In genomic region chr20:45405566-45406259, GRCh38 we compare ENCODE assay signal across 9 cellular contexts. TPM values are rescaled to one million over a fixed set of nuclear protein-coding genes. Genes with fewer than 3 reads are reported as not detected.
DNase-seq lines count a peak whose midpoint lies in the region; ATAC-seq, FAIRE-seq and TF ChIP-seq lines count a peak whose summit lies in the region.
"Had no signal": no experiment of that assay in that cellular context is flagged by ENCODE, and none has a peak within 500 bp of the region (broad histone marks: within the 10 kb centered on the region; RNA-seq: fewer than 3 reads in every experiment).

No MANE protein-coding gene starts in this region.

- no peak for FAIRE-seq in kidney (lab: Jason Lieb, UNC)

- H3K27ac ChIP-seq in CD8-positive, alpha-beta T cell (ENCODE audit: low read depth, low read length), result no peak overlapping the region
- H3K27ac ChIP-seq in IMR-90 (ENCODE audit: insufficient read depth, low read length) (no peak overlapping the region; the same call in 1 of the 2 replicates), kidney (ENCODE audit: low read depth in 2 of 2, low read length in 2 of 2) (peak overlapping the region; percentile 63 to 83)

- CTCF ChIA-PET in CD8-positive, alpha-beta T cell (lab: Charles Lee), result interaction anchor here (5.0 to 5.9 kb wide), 2 partner anchors 31 to 43 kb away, joined by 26 to 36 read pairs; partner anchors contain the start of gene SYS1
- CTCF ChIA-PET in IMR-90 (lab: Yijun Ruan, JAX), result interaction anchor here (1.3 kb wide), 1 partner anchor 12 kb away, joined by 4 read pairs; no protein-coding TSS in a partner anchor

- no peak overlapping the region for H4K5ac ChIP-seq in IMR-90 (ENCODE audit: low read depth, low read length)

- peak overlapping the region; percentile 37 for H2AK9ac ChIP-seq in IMR-90 (replicated peaks; ENCODE audit: low read depth, low read length, poor library complexity)

- no peak for TF ChIP-seq POLR2A in IMR-90 (IDR thresholded peaks at IDR 0.05; ENCODE audit: low read depth, low read length)

- H3K4me1 Mint-ChIP-seq in CD8-positive, alpha-beta T cell (ENCODE audit: low read depth), result peaks cover 23% of the 10 kb centered on the region
- H3K4me1 Mint-ChIP-seq in brain, result peaks cover 20% of the 10 kb centered on the region
- H3K4me1 Mint-ChIP-seq in stimulated activated naive CD8-positive, alpha-beta T cell treated with anti-CD3 and anti-CD28 coated beads, Interleukin-15, Interleukin-2, amounts not matched to agents 100 ng/mL and 50 ng/mL, for 24 hours (ENCODE audit: low read depth), result peaks cover 37% of the 10 kb centered on the region

- intact Hi-C loops in CD8-positive, alpha-beta T cell (cut with DNase I, micrococcal nuclease), result loop anchor here (1.0 to 2.0 kb wide), 5 partner anchors 10 to 42 kb away; partner anchors contain the start of gene SYS1 (in 1 of the 2)
- intact Hi-C loops in IMR-90 (cut with micrococcal nuclease) (no loop called here), kidney (cut with DNase I) (no loop called here)

- H3K4me1 ChIP-seq in CD8-positive, alpha-beta T cell (ENCODE audit: insufficient read depth, low read length), result peaks cover 16% of the 10 kb centered on the region
- peaks cover 4% of the 10 kb centered on the region; the same call in 1 of the 2 replicates for H3K4me1 ChIP-seq in IMR-90 (ENCODE audit: control insufficient read depth, insufficient read depth, low read length)
- H3K4me1 ChIP-seq in kidney (ENCODE audit: control insufficient read depth in 1 of 2, insufficient read depth in 1 of 2, low read depth in 1 of 2, low read length in 2 of 2), result peaks cover 0 to 6% of the 10 kb centered on the region in 2 donors

- dilution Hi-C loops in IMR-90 (cut with HindIII; ENCODE audit: low sequenced_read_pairs, unreplicated experiment), result no loop called here

- no peak overlapping the region for H2AK5ac ChIP-seq in IMR-90 (ENCODE audit: low read depth, low read length)

- H3K4me2 ChIP-seq in IMR-90 (ENCODE audit: low read depth, low read length), result peak overlapping the region; percentile 88

- H3K27ac Mint-ChIP-seq in CD8-positive, alpha-beta T cell, result peak overlapping the region; percentile 62
- peak overlapping the region in 3 of 5 experiments; percentile 36 to 50 (median 38) for H3K27ac Mint-ChIP-seq in brain
- peak overlapping the region; percentile 52 for H3K27ac Mint-ChIP-seq in stimulated activated naive CD8-positive, alpha-beta T cell treated with anti-CD3 and anti-CD28 coated beads, Interleukin-15, Interleukin-2, amounts not matched to agents 100 ng/mL and 50 ng/mL, for 24 hours

- no peak overlapping the region for H3K56ac ChIP-seq in IMR-90 (ENCODE audit: extremely low read depth, insufficient read depth, low read length)

- H4K20me1 ChIP-seq in IMR-90 (ENCODE audit: insufficient read depth, low read length), result no peaks in the 10 kb centered on the region

- H2BK20ac ChIP-seq in IMR-90 (ENCODE audit: low read depth, low read length), result no peak overlapping the region

- no peak overlapping the region for H3K18ac ChIP-seq in IMR-90 (ENCODE audit: low read depth, low read length)

- H3K9me1 ChIP-seq in IMR-90 (ENCODE audit: insufficient read depth, low read length), result no peaks in the 10 kb centered on the region

- H3K36me3 Mint-ChIP-seq in CD8-positive, alpha-beta T cell, result peaks cover 13% of the 10 kb centered on the region
- peaks cover 33% of the 10 kb centered on the region for H3K36me3 Mint-ChIP-seq in brain
- H3K36me3 Mint-ChIP-seq in stimulated activated naive CD8-positive, alpha-beta T cell treated with anti-CD3 and anti-CD28 coated beads, Interleukin-15, Interleukin-2, amounts not matched to agents 100 ng/mL and 50 ng/mL, for 24 hours (ENCODE audit: low read depth), result peaks cover 21% of the 10 kb centered on the region

- H2AFZ ChIP-seq in IMR-90 (replicated peaks; ENCODE audit: low read length, poor library complexity), result peak overlapping the region; percentile 92

- H3K27me3 ChIP-seq in CD8-positive, alpha-beta T cell (ENCODE audit: insufficient read depth, low read length), result no peaks in the 10 kb centered on the region
- H3K27me3 ChIP-seq in IMR-90 (ENCODE audit: control insufficient read depth, insufficient read depth, low read length), result no peaks in the 10 kb centered on the region

- no peak for TF ChIP-seq CTCF in CD8-positive, alpha-beta T cell (IDR thresholded peaks at IDR 0.05)
- TF ChIP-seq CTCF in IMR-90 (conservative IDR thresholded peaks at IDR 0.05; ENCODE audit: low read depth, low read length) (no peak), brain (conservative IDR thresholded peaks at IDR 0.05) (no peak), kidney (IDR thresholded peaks at IDR 0.05; ENCODE audit: borderline replicate concordance, extremely low read depth, insufficient read depth) (no peak)

- no peak for TF ChIP-seq RAD21 in IMR-90 (IDR thresholded peaks at IDR 0.05; ENCODE audit: low read length)

- POLR2A ChIA-PET in CD8-positive, alpha-beta T cell (lab: Charles Lee), result interaction anchor here (1.1 to 2.9 kb wide), 3 partner anchors 10 to 528 kb away, joined by 3 to 25 read pairs (median 8); partner anchors contain the start of gene PIGT
- POLR2A ChIA-PET in IMR-90 (lab: Charles Lee; ENCODE audit: unreplicated experiment), result no interaction called here

- H3K4me3 ChIP-seq in CD8-positive, alpha-beta T cell (ENCODE audit: low read depth, low read length), result peak overlapping the region; percentile 66
- H3K4me3 ChIP-seq in IMR-90 (ENCODE audit: insufficient read depth, low read depth, low read length) (peak overlapping the region; percentile 63), kidney (ENCODE audit: low read length in 2 of 2) (peak overlapping the region; percentile 55 to 77)

- H2BK5ac ChIP-seq in IMR-90 (ENCODE audit: low read depth, low read length, poor library complexity, severe bottlenecking), result no peak overlapping the region

- H3K9me3 Mint-ChIP-seq in CD8-positive, alpha-beta T cell, result peaks cover 4% of the 10 kb centered on the region
- H3K9me3 Mint-ChIP-seq in brain, result peaks cover 10 to 23% (median 15%) of the 10 kb centered on the region in 5 experiments
- no peaks in the 10 kb centered on the region for H3K9me3 Mint-ChIP-seq in stimulated activated naive CD8-positive, alpha-beta T cell treated with anti-CD3 and anti-CD28 coated beads, Interleukin-15, Interleukin-2, amounts not matched to agents 100 ng/mL and 50 ng/mL, for 24 hours

- in situ Hi-C loops in IMR-90 (cut with MboI; ENCODE audit: low sequenced_read_pairs), result no loop called here

- H4K91ac ChIP-seq in IMR-90 (ENCODE audit: insufficient read depth, low read depth, low read length), result no peak overlapping the region

- H3K9me3 ChIP-seq in CD8-positive, alpha-beta T cell (ENCODE audit: low read length), result peaks cover 4% of the 10 kb centered on the region
- peaks cover 2% of the 10 kb centered on the region; the same call in 1 of the 2 replicates for H3K9me3 ChIP-seq in IMR-90 (ENCODE audit: control insufficient read depth, insufficient read depth, low read length)
- no peaks in the 10 kb centered on the region for H3K9me3 ChIP-seq in kidney (ENCODE audit: control insufficient read depth in 1 of 2, low read length in 2 of 2)

- no TSS peak for BruUV-seq in IMR-90 (replicated peaks; lab: Mats Ljungman, UMichigan)

- ATAC-seq in CD8-positive, alpha-beta T cell, result peak; percentile 23
- ATAC-seq in IMR-90 (ENCODE audit: low read depth) (peak; percentile 30), GM21786 (IDR thresholded peaks at IDR 0.05; ENCODE audit: unreplicated experiment) (no peak)

- H3K36me3 ChIP-seq in CD8-positive, alpha-beta T cell (ENCODE audit: insufficient read depth, low read length), result no peaks in the 10 kb centered on the region
- H3K36me3 ChIP-seq in IMR-90 (ENCODE audit: control insufficient read depth, insufficient read depth, low read length), result no peaks in the 10 kb centered on the region; the same call in 1 of the 2 replicates
- H3K36me3 ChIP-seq in kidney (ENCODE audit: control insufficient read depth in 1 of 2, insufficient read depth in 2 of 2, low read length in 2 of 2), result peaks cover 0 to 2% of the 10 kb centered on the region in 2 donors

- no peak overlapping the region; the same call in 1 of the 2 replicates for H3K9ac ChIP-seq in IMR-90 (ENCODE audit: low read depth, low read length)
- H3K9ac ChIP-seq in kidney (ENCODE audit: low read length in 2 of 2), result peak overlapping the region; percentile 45 to 67

- H3K14ac ChIP-seq in IMR-90 (replicated peaks; ENCODE audit: low read depth, low read length), result 0 out of 2 replicates have a peak overlapping the region, but pooled peaks have one; percentile 8

- H3K79me1 ChIP-seq in IMR-90 (ENCODE audit: low read depth in 1 of 2, low read length in 2 of 2), result peaks cover 0 to 10% of the 10 kb centered on the region in 2 experiments; a peak in 2 of 4 replicates

- 0 out of 2 replicates have a peak overlapping the region, but pooled peaks have one; percentile 66 for H3K23ac ChIP-seq in IMR-90 (ENCODE audit: low read depth, low read length)

- H4K8ac ChIP-seq in IMR-90 (ENCODE audit: low read depth in 2 of 2, low read length in 2 of 2), result peak overlapping the region in 1 of 2 experiments; percentile 51; a peak in 2 of 4 replicates

- peak overlapping the region; percentile 82 for H3K4me3 Mint-ChIP-seq in CD8-positive, alpha-beta T cell
- H3K4me3 Mint-ChIP-seq in brain, result peak overlapping the region; percentile 83 to 94 (median 86)
- peak overlapping the region; percentile 67 for H3K4me3 Mint-ChIP-seq in stimulated activated naive CD8-positive, alpha-beta T cell treated with anti-CD3 and anti-CD28 coated beads, Interleukin-15, Interleukin-2, amounts not matched to agents 100 ng/mL and 50 ng/mL, for 24 hours

- H3K27me3 Mint-ChIP-seq in CD8-positive, alpha-beta T cell (ENCODE audit: low read depth), result no peaks in the 10 kb centered on the region
- peaks cover 20% of the 10 kb centered on the region for H3K27me3 Mint-ChIP-seq in brain
- peaks cover 4% of the 10 kb centered on the region for H3K27me3 Mint-ChIP-seq in stimulated activated naive CD8-positive, alpha-beta T cell treated with anti-CD3 and anti-CD28 coated beads, Interleukin-15, Interleukin-2, amounts not matched to agents 100 ng/mL and 50 ng/mL, for 24 hours

- no peak overlapping the region for H2BK120ac ChIP-seq in IMR-90 (ENCODE audit: low read depth, low read length)

- H3K4ac ChIP-seq in IMR-90 (ENCODE audit: low read depth, low read length), result peak overlapping the region; percentile 45; the same call in 1 of the 2 replicates

- no peak overlapping the region for H2BK15ac ChIP-seq in IMR-90 (ENCODE audit: low read depth, low read length)

- peak in 1 of 7 experiments; percentile 17 for DNase-seq in CD8-positive, alpha-beta T cell
- DNase-seq in IMR-90, result no peak
- DNase-seq in kidney, result peak; percentile 78
- no peak for DNase-seq in superior temporal gyrus (ENCODE audit: extremely low spot score)
- DNase-seq in DMS79 treated with DMSO at 0.1 percent for 48 hours (lab: John Stamatoyannopoulos, UW), result no peak

- WGBS in IMR-90 (ENCODE audit: extremely low coverage in 2 of 2, insufficient read length in 1 of 2), 2 experiments, result 0% methylated on average over 6 of the region's 49 CpGs; no CpG with 5 or more reads in 1 of the 2 experiments

RNA-seq across cellular contexts. Expression of gene DBNDD2, which starts 2.4 kb away (rescaled TPM):
- 10 to 100 TPM; 25.0 to 27.6 TPM for total RNA-seq in CD8-positive, alpha-beta T cell
- total RNA-seq in IMR-90 (2012; rRNA removed), result 1.1 and 1.3 TPM in 2 replicates
- polyA plus RNA-seq in IMR-90 (2012; rRNA removed), result 7.8 and 9.3 TPM in 2 replicates
- polyA plus RNA-seq in IMR-90 (2012; cell fraction: cytosol; rRNA removed), result 6.7 and 9.8 TPM in 2 replicates
- polyA plus RNA-seq in IMR-90 (2012; cell fraction: nucleus; rRNA removed; ENCODE audit: low replicate concordance), result 7.2 and 10.5 TPM in 2 replicates
- 646 TPM for polyA plus RNA-seq in brain (ENCODE audit: insufficient read depth, low read depth, low replicate concordance)
- 51.5 TPM for total RNA-seq in kidney
- polyA plus RNA-seq in kidney (ENCODE audit: insufficient read depth, low read depth, low replicate concordance), result 50.7 TPM

RNA-seq across cellular contexts. Expression of gene PIGT, which starts 10.2 kb away (rescaled TPM):
- total RNA-seq in CD8-positive, alpha-beta T cell, result 100 to 1,000 TPM; 213 to 230 TPM
- total RNA-seq in IMR-90 (2012; rRNA removed) (27.2 and 31.2 TPM in 2 replicates), kidney (90.9 TPM)
- polyA plus RNA-seq in IMR-90 (2012; rRNA removed) (145 and 168 TPM in 2 replicates), brain (ENCODE audit: insufficient read depth, low read depth, low replicate concordance) (224 TPM), kidney (ENCODE audit: insufficient read depth, low read depth, low replicate concordance) (95.0 TPM)
- 95.0 and 170 TPM in 2 replicates for polyA plus RNA-seq in IMR-90 (2012; cell fraction: cytosol; rRNA removed)
- 54.1 and 81.1 TPM in 2 replicates for polyA plus RNA-seq in IMR-90 (2012; cell fraction: nucleus; rRNA removed; ENCODE audit: low replicate concordance)

RNA-seq across cellular contexts. Expression of gene TP53TG5, which starts 27.6 kb away (rescaled TPM):
- under 1 TPM in 1 of 2 experiments, not detected in 1; 0.31 TPM for total RNA-seq in CD8-positive, alpha-beta T cell
- total RNA-seq in IMR-90 (2012; rRNA removed) (not detected in 2 replicates), kidney (not detected)
- polyA plus RNA-seq in IMR-90 (2012; rRNA removed) (not detected in 2 replicates), brain (ENCODE audit: insufficient read depth, low read depth, low replicate concordance) (4.8 TPM), kidney (ENCODE audit: insufficient read depth, low read depth, low replicate concordance) (not detected)
- not detected in 2 replicates for polyA plus RNA-seq in IMR-90 (2012; cell fraction: cytosol; rRNA removed)
- polyA plus RNA-seq in IMR-90 (2012; cell fraction: nucleus; rRNA removed; ENCODE audit: low replicate concordance), result not detected in 2 replicates
- total RNA-seq: HT1080 had no signal

RNA-seq across cellular contexts. Expression of gene SYS1, which starts 42.8 kb away (rescaled TPM):
- 100 to 1,000 TPM; 111 to 116 TPM for total RNA-seq in CD8-positive, alpha-beta T cell
- total RNA-seq in IMR-90 (2012; rRNA removed), result 12.9 and 16.7 TPM in 2 replicates
- polyA plus RNA-seq in IMR-90 (2012; rRNA removed), result 24.6 and 29.2 TPM in 2 replicates
- 35.1 and 52.6 TPM in 2 replicates for polyA plus RNA-seq in IMR-90 (2012; cell fraction: cytosol; rRNA removed)
- polyA plus RNA-seq in IMR-90 (2012; cell fraction: nucleus; rRNA removed; ENCODE audit: low replicate concordance), result 10.9 and 29.3 TPM in 2 replicates
- 34.6 TPM for polyA plus RNA-seq in brain (ENCODE audit: insufficient read depth, low read depth, low replicate concordance)
- total RNA-seq in kidney, result 38.7 TPM
- polyA plus RNA-seq in kidney (ENCODE audit: insufficient read depth, low read depth, low replicate concordance), result 39.8 TPM

RNA-seq across cellular contexts. Expression of gene SDC4, which starts 57.5 kb away (rescaled TPM):
- total RNA-seq in CD8-positive, alpha-beta T cell, result 1 to 10 TPM; 1.1 TPM
- total RNA-seq in IMR-90 (2012; rRNA removed) (265 and 275 TPM in 2 replicates), kidney (397 TPM)
- polyA plus RNA-seq in IMR-90 (2012; rRNA removed) (181 and 203 TPM in 2 replicates), brain (ENCODE audit: insufficient read depth, low read depth, low replicate concordance) (63.5 TPM), kidney (ENCODE audit: insufficient read depth, low read depth, low replicate concordance) (242 TPM)
- polyA plus RNA-seq in IMR-90 (2012; cell fraction: cytosol; rRNA removed), result 183 and 191 TPM in 2 replicates
- 58.2 and 85.3 TPM in 2 replicates for polyA plus RNA-seq in IMR-90 (2012; cell fraction: nucleus; rRNA removed; ENCODE audit: low replicate concordance)

Comparison
In these comparisons a context has a peak if more than half of its experiments do, and no peak if none do; other contexts are left out.
1. H3K27ac ChIP-seq: peak in kidney (2 of 2); none in CD8-positive, alpha-beta T cell (single experiment) and IMR-90 (single experiment).
2. RNA of gene DBNDD2, which starts 2.4 kb away (total RNA-seq): 51.5 TPM in kidney (single experiment) and 25.0 to 27.6 TPM in CD8-positive, alpha-beta T cell; 1.1 to 1.3 TPM in IMR-90; every median in the first group is over 10 times any median in the second.
3. intact Hi-C loops: an anchor here in CD8-positive, alpha-beta T cell (1.0 to 2.0 kb wide); none called in IMR-90 and kidney.
4. Peak in every context shown above with its lines, with median percentiles within 50 percentile points of each other: H3K4me3 ChIP-seq, H3K27ac Mint-ChIP-seq and H3K4me3 Mint-ChIP-seq.